1 cellular context compared by ENCODE assay signal in genomic region chr11:96090711-96091110, GRCh38.
TF ChIP-seq lines count a peak whose summit lies in the region.

No MANE protein-coding gene starts in this region.

TF ChIP-seq in HepG2, 621 proteins besides CTCF, POLR2A, EP300 and RAD21 (continued from another document):
- TF ChIP-seq MLXIP (CRISPR knock-in tag; IDR thresholded peaks at IDR 0.05; ENCODE audit: borderline replicate concordance), result no peak
